9 cellular contexts compared by ENCODE assay signal in genomic region chr20:56439784-56440291, GRCh38. TPM values are rescaled to one million over a fixed set of nuclear protein-coding genes. Genes with fewer than 3 reads are reported as not detected.
DNase-seq lines count a peak whose midpoint lies in the region; ATAC-seq and TF ChIP-seq lines count a peak whose summit lies in the region.
"Had no signal": no experiment of that assay in that cellular context is flagged by ENCODE, and none has a peak within 500 bp of the region (broad histone marks: within the 10 kb centered on the region; RNA-seq: fewer than 3 reads in every experiment).

No MANE protein-coding gene starts in this region.

- H3K27me3 ChIP-seq in SJCRH30, result no peaks in the 10 kb centered on the region

- H3K9me3 Mint-ChIP-seq in osteocyte (ENCODE audit: unreplicated experiment), result no peaks in the 10 kb centered on the region

- no peaks in the 10 kb centered on the region for H3K36me3 Mint-ChIP-seq in osteocyte (ENCODE audit: unreplicated experiment)

- H3K27ac Mint-ChIP-seq in osteocyte (ENCODE audit: unreplicated experiment), result peak overlapping the region; percentile 86

- no peaks in the 10 kb centered on the region for H3K27me3 Mint-ChIP-seq in osteocyte (ENCODE audit: unreplicated experiment)

- H3K36me3 ChIP-seq in SJCRH30, result no peaks in the 10 kb centered on the region

- H3K4me3 Mint-ChIP-seq in osteocyte (ENCODE audit: unreplicated experiment), result no peak overlapping the region

- peaks cover 52% of the 10 kb centered on the region for H3K4me1 ChIP-seq in SJCRH30

- DNase-seq in EL (peak; percentile 100), SJCRH30 (peak; percentile 99 to 100), fibroblast of gingiva (ENCODE audit: low read depth) (peak; percentile 97), osteocyte (ENCODE audit: extremely low spot score, unreplicated experiment) (peak; percentile 87)
- DNase-seq in effector CD4-positive, alpha-beta T cell, result no peak
- DNase-seq: NCI-H1048 had no signal

- TF ChIP-seq CTCF in osteocyte (IDR thresholded peaks at IDR 0.05), result no peak

- H3K4me1 Mint-ChIP-seq in osteocyte (ENCODE audit: unreplicated experiment), result peaks cover 48% of the 10 kb centered on the region

- peak overlapping the region; percentile 94 for H3K27ac ChIP-seq in SJCRH30

- ATAC-seq in HG02678 (IDR thresholded peaks at IDR 0.05; ENCODE audit: unreplicated experiment), result no peak
- no peak for ATAC-seq in HG03108 (IDR thresholded peaks at IDR 0.05; ENCODE audit: unreplicated experiment)
- ATAC-seq in GM21381 (IDR thresholded peaks at IDR 0.05; ENCODE audit: unreplicated experiment), result no peak

- H3K4me3 ChIP-seq in SJCRH30, result no peak overlapping the region

- H3K9me3 ChIP-seq in SJCRH30 (replicated peaks), result no peaks in the 10 kb centered on the region

RNA-seq across cellular contexts. Expression of gene CASS4, which starts 27.8 kb away (rescaled TPM):
- total RNA-seq in SJCRH30 (2014; rRNA removed; shearing (Covaris generic)), result 4.9 and 5.1 TPM in 2 replicates
- total RNA-seq in osteocyte, result 0.13 TPM in 1 of 2 replicates, not detected in the other

RNA-seq across cellular contexts. Expression of gene RTF2, which starts 28.6 kb away (rescaled TPM):
- 188 and 199 TPM in 2 replicates for total RNA-seq in SJCRH30 (2014; rRNA removed; shearing (Covaris generic))
- total RNA-seq in osteocyte, result 85.8 TPM in 2 replicates

RNA-seq across cellular contexts. Expression of gene CSTF1, which starts 47.4 kb away (rescaled TPM):
- 158 and 167 TPM in 2 replicates for total RNA-seq in SJCRH30 (2014; rRNA removed; shearing (Covaris generic))
- 36.2 and 38.6 TPM in 2 replicates for total RNA-seq in osteocyte

RNA-seq across cellular contexts. Expression of gene AURKA, which starts 47.8 kb away (rescaled TPM):
- total RNA-seq in SJCRH30 (2014; rRNA removed; shearing (Covaris generic)), result 225 and 240 TPM in 2 replicates
- total RNA-seq in osteocyte, result 10.4 and 11.7 TPM in 2 replicates
